ENCODE assay signal across 23 cellular contexts in genomic region chr9:111969061-111969460, GRCh38.
A peak's percentile ranks its signal among the peaks of the same experiment; 100 is the strongest.
DNase-seq lines count a peak whose midpoint lies in the region; ATAC-seq, FAIRE-seq and TF ChIP-seq lines count a peak whose summit lies in the region.
"Had no signal": no experiment of that assay in that cellular context is flagged by ENCODE, and none has a peak within 500 bp of the region (broad histone marks: within the 10 kb centered on the region; RNA-seq: fewer than 3 reads in every experiment).

No MANE protein-coding gene starts in this region.

- no peak for TF ChIP-seq RAD21 in A549 (conservative IDR thresholded peaks at IDR 0.05 in 1 of 2, IDR thresholded peaks at IDR 0.05 in 1 of 2)

- no peaks in the 10 kb centered on the region for H3K36me3 ChIP-seq in Panc1 (ENCODE audit: control insufficient read depth, insufficient read depth, low read length)
- H3K36me3 ChIP-seq: MG63, right lobe of liver, upper lobe of left lung, WERI-Rb-1 had no signal

- no peaks in the 10 kb centered on the region for H3K9me3 ChIP-seq in A549
- H3K9me3 ChIP-seq in Panc1 (ENCODE audit: control insufficient read depth, insufficient read depth, low read depth, low read length), result no peaks in the 10 kb centered on the region
- H3K9me3 ChIP-seq: MG63, right lobe of liver, upper lobe of left lung had no signal

- peaks cover 33% of the 10 kb centered on the region for H3K4me1 ChIP-seq in A549
- H3K4me1 ChIP-seq in Panc1 (ENCODE audit: control insufficient read depth, insufficient read depth, low read length), result peaks cover 10% of the 10 kb centered on the region; the same call in 1 of the 2 replicates
- H3K4me1 ChIP-seq: right lobe of liver had no signal

- H3K4me2 ChIP-seq in A549, result no peak overlapping the region

- H3K4me3 ChIP-seq in A549 (no peak overlapping the region), Panc1 (ENCODE audit: low read depth in 2 of 2, low read length in 2 of 2) (no peak overlapping the region), fibroblast of pulmonary artery (replicated peaks; ENCODE audit: low read depth, low read length) (no peak overlapping the region)
- H3K4me3 ChIP-seq: MG63, right lobe of liver, upper lobe of left lung had no signal

- H3K27ac ChIP-seq in A549 (peak overlapping the region; percentile 21 to 54; a peak in 4 of 6 replicates), Panc1 (ENCODE audit: low read length) (peak overlapping the region; percentile 49; the same call in 1 of the 2 replicates)
- H3K27ac ChIP-seq: right lobe of liver, upper lobe of left lung, WERI-Rb-1 had no signal

- no peak for FAIRE-seq in A549 (lab: Jason Lieb, UNC)
- FAIRE-seq: HepG2 had no signal

- ATAC-seq in A549, result peak in 1 of 2 experiments; percentile 15; a peak in 1 of 6 replicates
- ATAC-seq in GM18907 (IDR thresholded peaks at IDR 0.05; ENCODE audit: unreplicated experiment), result peak; percentile 36
- 0 out of 2 replicates have a peak, but pooled peaks have one; percentile 57 for ATAC-seq in Panc1
- no peak for ATAC-seq in HG02970 (IDR thresholded peaks at IDR 0.05; ENCODE audit: low FRiP score, unreplicated experiment)
- ATAC-seq: CD8-positive, alpha-beta T cell; HepG2; stimulated activated naive CD8-positive, alpha-beta T cell treated with anti-CD3 and anti-CD28 coated beads, Interleukin-15, amount 100 ng/mL, for 72 hours had no signal

- in situ Hi-C loops in Panc1 (cut with HindIII; ENCODE audit: low pct_unique_long_range_greater_than_20kb, low sequenced_read_pairs), result no loop called here

- DNase-seq in A549 (ENCODE audit: low read depth in 1 of 2, low spot score in 1 of 2) (peak in 1 of 2 experiments; percentile 61), Panc1 (ENCODE audit: low read depth, low spot score) (no peak), fibroblast of pulmonary artery (ENCODE audit: low read depth) (peak; percentile 92), erythroblast (lab: John Stamatoyannopoulos, UW) (no peak)
- no peak for DNase-seq in activated CD4-positive, CD25-positive, alpha-beta regulatory T cell treated with anti-CD3 and anti-CD28 coated beads, Interleukin-2, amount 50 U/mL, for 72 hours
- DNase-seq in NK-92 treated with Interleukin-12 subunit alpha and Interleukin-12 subunit beta, amount 100 ng/mL, for 24 hours (lab: John Stamatoyannopoulos, UW), result no peak
- DNase-seq: ACHN; activated CD4-positive, alpha-beta memory T cell treated with anti-CD3 and anti-CD28 coated beads, Interleukin-2, amount 10 ng/mL, durations not matched to agents 7 days and 5 days; activated naive CD4-positive, alpha-beta T cell treated with anti-CD3 and anti-CD28 coated beads, Interleukin-2, amount 10 ng/mL, durations not matched to agents 7 days and 5 days; activated T-cell treated with anti-CD3 and anti-CD28 coated beads, Interleukin-2, amount 50 U/mL, for 24 hours; CD8-positive, alpha-beta T cell; cortex of kidney; MG63; NCI-H446 treated with DMSO at 0.1 percent for 48 hours; nucleus accumbens; right lobe of liver; SIG-M5; stimulated activated naive CD8-positive, alpha-beta T cell treated with anti-CD3 and anti-CD28 coated beads, Interleukin-15, amount 100 ng/mL, for 72 hours; upper lobe of left lung had no signal

- TF ChIP-seq EP300 in A549 (IDR thresholded peaks at IDR 0.05), result no peak

- CTCF ChIA-PET in A549 (lab: Yijun Ruan, JAX), result no interaction called here
- CTCF ChIA-PET in Panc1 (lab: Charles Lee), result interaction anchor here (0.6 kb wide), 1 partner anchor 8 kb away, joined by 3 read pairs; no protein-coding TSS in a partner anchor

- TF ChIP-seq POLR2A in A549 (IDR thresholded peaks at IDR 0.05; ENCODE audit: low read length) (no peak), erythroblast (IDR thresholded peaks at IDR 0.05; ENCODE audit: low read length) (no peak)

- intact Hi-C loops in Panc1 (cut with micrococcal nuclease; ENCODE audit: unreplicated experiment), result no loop called here

- no peaks in the 10 kb centered on the region for H3K27me3 ChIP-seq in Panc1 (ENCODE audit: control insufficient read depth, insufficient read depth, low read length)
- H3K27me3 ChIP-seq: MG63, right lobe of liver, upper lobe of left lung had no signal

- 77% methylated on average over 5 of the region's 5 CpGs for WGBS in A549 (ENCODE audit: missing lambda C conversion rate)

- POLR2A ChIA-PET in A549 (lab: Yijun Ruan, JAX) (interaction anchor here (0.8 kb wide), 1 partner anchor 72 kb away, joined by 3 read pairs; the partner anchor contains the start of gene UGCG), Panc1 (lab: Charles Lee) (interaction anchor here (0.7 kb wide), 1 partner anchor 27 kb away, joined by 3 read pairs; no protein-coding TSS in a partner anchor)

- no peak for TF ChIP-seq CTCF in A549 (IDR thresholded peaks at IDR 0.05)
- TF ChIP-seq CTCF in Panc1 (IDR thresholded peaks at IDR 0.05), result no peak
- no peak for TF ChIP-seq CTCF in fibroblast of pulmonary artery (IDR thresholded peaks at IDR 0.05; ENCODE audit: low read length, missing control alignments)

- BruUV-seq in Panc1 (replicated peaks; lab: Mats Ljungman, UMichigan), result no TSS peak

TF ChIP-seq in A549, 52 proteins besides CTCF, POLR2A, EP300 and RAD21:
- TF ChIP-seq CEBPB (IDR thresholded peaks at IDR 0.05) (peak in 1 of 2 experiments; percentile 78; a peak in 3 of 4 replicates), ZFP36 (IDR thresholded peaks at IDR 0.05; ENCODE audit: borderline replicate concordance, partially characterized antibody) (no peak)
